1 cellular context compared by ENCODE assay signal in genomic region chr14:101948666-101949205, GRCh38.
TF ChIP-seq lines count a peak whose summit lies in the region.

No MANE protein-coding gene starts in this region.

TF ChIP-seq in HepG2, 621 proteins besides CTCF, POLR2A, EP300 and RAD21 (continued from another document):
- TF ChIP-seq ZNF639 (CRISPR knock-in tag; conservative IDR thresholded peaks at IDR 0.05) = no peak
- TF ChIP-seq ZKSCAN8 (CRISPR knock-in tag; IDR thresholded peaks at IDR 0.05; ENCODE audit: borderline replicate concordance) = no peak; the same call in 1 of the 2 replicates
- TF ChIP-seq ZKSCAN1 (IDR thresholded peaks at IDR 0.05; ENCODE audit: low read length) = no peak
- TF ChIP-seq ZNF574 (CRISPR knock-in tag; IDR thresholded peaks at IDR 0.05) = no peak
- TF ChIP-seq ZNF503 (CRISPR knock-in tag; IDR thresholded peaks at IDR 0.05) = 0 out of 2 replicates have a peak, but pooled peaks have one; percentile 1
- TF ChIP-seq TERF1 (CRISPR knock-in tag; IDR thresholded peaks at IDR 0.05) = no peak
- TF ChIP-seq ZXDC (CRISPR knock-in tag; IDR thresholded peaks at IDR 0.05) = 0 out of 2 replicates have a peak, but pooled peaks have one; percentile 3
- no peak for TF ChIP-seq SMAD1 (CRISPR knock-in tag; IDR thresholded peaks at IDR 0.05; ENCODE audit: borderline replicate concordance, low read depth)
- no peak for TF ChIP-seq ZBTB10 (CRISPR knock-in tag; IDR thresholded peaks at IDR 0.05; ENCODE audit: borderline replicate concordance)
- no peak for TF ChIP-seq ARID4A (CRISPR knock-in tag; IDR thresholded peaks at IDR 0.05; ENCODE audit: borderline replicate concordance)
- TF ChIP-seq THRA (CRISPR knock-in tag; IDR thresholded peaks at IDR 0.05; ENCODE audit: borderline replicate concordance) = peak; percentile 23; the same call in 1 of the 2 replicates
